8 cellular contexts compared by ENCODE assay signal in the genomic region with DNA sequence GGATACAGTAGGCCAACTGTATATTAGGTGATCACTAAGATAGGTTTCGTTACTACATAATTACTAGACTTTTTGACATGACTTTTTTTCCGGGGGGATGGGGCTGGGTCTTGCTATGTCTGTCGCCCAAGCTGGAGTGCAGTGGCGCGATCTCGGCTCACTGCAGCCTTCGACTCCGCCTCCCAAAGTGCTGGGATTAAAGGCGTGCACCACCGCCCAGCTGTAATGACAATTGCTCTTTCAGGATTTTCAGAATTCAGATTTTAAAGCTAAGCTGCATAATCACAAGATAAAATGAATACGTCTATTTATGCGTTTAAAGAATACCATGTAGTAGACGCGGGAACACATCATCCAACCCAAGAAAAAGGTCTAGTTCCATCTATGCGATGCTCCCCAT. TPM values are rescaled to one million over a fixed set of nuclear protein-coding genes. Genes with fewer than 3 reads are reported as not detected.
DNase-seq lines count a peak whose midpoint lies in the region; ATAC-seq and TF ChIP-seq lines count a peak whose summit lies in the region.

No MANE protein-coding gene starts in this region.

- H3K4me3 Mint-ChIP-seq in glutamatergic neuron (ENCODE audit: unreplicated experiment), result peak overlapping the region; percentile 94

- H3K4me1 Mint-ChIP-seq in glutamatergic neuron (ENCODE audit: low read depth, unreplicated experiment), result peaks cover 29% of the 10 kb centered on the region

- peaks cover 4% of the 10 kb centered on the region for H3K27me3 Mint-ChIP-seq in glutamatergic neuron (ENCODE audit: unreplicated experiment)

- peak overlapping the region; percentile 63 to 85 (median 73) for H3K4me3 ChIP-seq in skin epidermis

- H3K36me3 Mint-ChIP-seq in glutamatergic neuron (ENCODE audit: unreplicated experiment), result peaks cover 4% of the 10 kb centered on the region

- TF ChIP-seq CTCF in VCaP (conservative IDR thresholded peaks at IDR 0.05) (no peak), glutamatergic neuron (IDR thresholded peaks at IDR 0.05; ENCODE audit: partially characterized antibody, unreplicated experiment) (no peak), omental fat pad (IDR thresholded peaks at IDR 0.05) (no peak)

- peak; percentile 45 for DNase-seq in NCI-H146 (lab: John Stamatoyannopoulos, UW)
- DNase-seq in NCI-H146 treated with DMSO at 0.1 percent for 48 hours (lab: John Stamatoyannopoulos, UW; ENCODE audit: unreplicated experiment), result no peak
- peak; percentile 43 for DNase-seq in glutamatergic neuron
- no peak for DNase-seq in omental fat pad (ENCODE audit: low spot score)
- no peak for DNase-seq in HT-29 (ENCODE audit: low spot score)

- peak overlapping the region; percentile 92 for H3K27ac ChIP-seq in VCaP
- peak overlapping the region in 20 of 21 experiments; percentile 91 to 100 (median 98) for H3K27ac ChIP-seq in skin epidermis

- no peak for ATAC-seq in GM21717 (IDR thresholded peaks at IDR 0.05; ENCODE audit: unreplicated experiment)
- ATAC-seq in omental fat pad (ENCODE audit: low FRiP score), result no peak

- H3K9me3 Mint-ChIP-seq in glutamatergic neuron (ENCODE audit: unreplicated experiment), result peaks cover 18% of the 10 kb centered on the region

- peak overlapping the region; percentile 85 for H3K27ac Mint-ChIP-seq in glutamatergic neuron (ENCODE audit: unreplicated experiment)

RNA-seq across cellular contexts. Expression of a gene that starts 1.0 kb away (rescaled TPM):
- total RNA-seq in glutamatergic neuron (ENCODE audit: unreplicated experiment) (103 TPM), omental fat pad (10 to 100 TPM; 29.8 to 67.5 (median 60.4) TPM)
- total RNA-seq in HT-29 (2014; rRNA removed; shearing (Covaris generic)), result 66.9 and 70.7 TPM in 2 replicates

RNA-seq across cellular contexts. Expression of a gene that starts 8.2 kb away (rescaled TPM):
- total RNA-seq in glutamatergic neuron (ENCODE audit: unreplicated experiment) (27.8 TPM), omental fat pad (10 to 100 TPM; 11.4 to 30.3 (median 17.4) TPM)
- 7.2 and 7.7 TPM in 2 replicates for total RNA-seq in HT-29 (2014; rRNA removed; shearing (Covaris generic))

RNA-seq across cellular contexts. Expression of a gene that starts 22.3 kb away (rescaled TPM):
- total RNA-seq in glutamatergic neuron (ENCODE audit: unreplicated experiment) (not detected), omental fat pad (not detected)
- total RNA-seq in HT-29 (2014; rRNA removed; shearing (Covaris generic)), result not detected in 2 replicates

RNA-seq across cellular contexts. Expression of a gene that starts 59.7 kb away (rescaled TPM):
- total RNA-seq in glutamatergic neuron (ENCODE audit: unreplicated experiment), result 45.4 TPM
- total RNA-seq in omental fat pad, result 100 to 1,000 TPM in 1 of 4 donors, 10 to 100 TPM in 3; 28.9 to 104 (median 40.0) TPM
- 49.5 and 52.3 TPM in 2 replicates for total RNA-seq in HT-29 (2014; rRNA removed; shearing (Covaris generic))

Comparison
In these comparisons a context has a peak if more than half of its experiments do, and no peak if none do; other contexts are left out.
1. DNase-seq: peak in NCI-H146 (single experiment) and glutamatergic neuron (single experiment); none in NCI-H146 treated with DMSO at 0.1 percent for 48 hours (single experiment), omental fat pad (single experiment) and HT-29 (single experiment).